ENCODE assay signal across 12 cellular contexts in the genomic region with DNA sequence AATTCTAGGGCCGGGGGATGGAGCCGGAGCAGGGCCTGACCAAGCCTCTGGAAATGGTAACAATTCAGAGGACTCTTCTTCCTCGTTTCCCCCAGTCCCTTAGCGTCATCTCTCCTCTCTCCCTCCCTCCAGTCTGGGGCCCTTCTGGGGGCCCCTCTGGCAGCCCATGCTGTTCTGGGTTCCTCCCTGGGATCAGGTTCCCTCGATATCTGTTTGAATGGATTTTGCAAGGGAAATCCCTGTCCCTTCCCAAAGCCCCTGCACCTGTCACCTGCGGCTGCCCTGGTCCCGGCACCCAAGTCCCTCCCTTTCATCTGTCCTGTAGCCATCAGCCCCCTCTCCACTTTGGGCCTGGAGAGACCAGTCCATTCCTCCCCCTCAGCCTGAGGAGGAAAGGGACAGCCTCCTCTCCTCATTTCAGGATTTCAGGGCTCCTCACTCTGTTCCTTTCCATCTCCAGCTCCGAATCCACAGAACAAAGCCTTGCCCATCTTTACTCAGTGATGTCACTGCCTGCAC. TPM values are rescaled to one million over a fixed set of nuclear protein-coding genes. Genes with fewer than 3 reads are reported as not detected.
DNase-seq lines count a peak whose midpoint lies in the region; ATAC-seq and TF ChIP-seq lines count a peak whose summit lies in the region.
"Had no signal": no experiment of that assay in that cellular context is flagged by ENCODE, and none has a peak within 500 bp of the region (broad histone marks: within the 10 kb centered on the region; RNA-seq: fewer than 3 reads in every experiment).

No MANE protein-coding gene starts in this region.

- no peak overlapping the region for H2AFZ ChIP-seq in neural progenitor cell (replicated peaks)

- H3K27me3 Mint-ChIP-seq in T-helper 2 cell treated with Interferon-gamma antibody and Interleukin-4, amounts not matched to agents 5 μg/mL and 100 μg/mL, for 36 hours (ENCODE audit: low read depth), result peaks cover 30% of the 10 kb centered on the region
- no peaks in the 10 kb centered on the region for H3K27me3 Mint-ChIP-seq in activated naive CD8-positive, alpha-beta T cell treated with anti-CD3 and anti-CD28 coated beads for 36 hours
- peaks cover 25% of the 10 kb centered on the region for H3K27me3 Mint-ChIP-seq in neural progenitor cell (ENCODE audit: insufficient read depth, low read depth)

- H3K36me3 ChIP-seq in KOPT-K1 (ENCODE audit: insufficient read depth, low read length), result no peaks in the 10 kb centered on the region
- H3K36me3 ChIP-seq in neural progenitor cell, result no peaks in the 10 kb centered on the region
- H3K36me3 ChIP-seq: tibial nerve had no signal

- peak overlapping the region; percentile 97 for H3K27ac Mint-ChIP-seq in T-helper 2 cell treated with Interferon-gamma antibody and Interleukin-4, amounts not matched to agents 5 μg/mL and 100 μg/mL, for 36 hours
- peak overlapping the region; percentile 96 for H3K27ac Mint-ChIP-seq in activated naive CD8-positive, alpha-beta T cell treated with anti-CD3 and anti-CD28 coated beads for 36 hours
- H3K27ac Mint-ChIP-seq in neural progenitor cell, result peak overlapping the region; percentile 94

- no peak for ATAC-seq in GM18498 (IDR thresholded peaks at IDR 0.05; ENCODE audit: unreplicated experiment)

- H3K79me2 ChIP-seq in neural progenitor cell (ENCODE audit: low read depth), result no peaks in the 10 kb centered on the region

- no peaks in the 10 kb centered on the region for H3F3A ChIP-seq in neural progenitor cell (ENCODE audit: low read depth)

- no peak overlapping the region for H3K4me2 ChIP-seq in neural progenitor cell

- no peak overlapping the region for H3K4me3 ChIP-seq in neural progenitor cell
- H3K4me3 ChIP-seq: smooth muscle cell had no signal

- DNase-seq in T-helper 2 cell treated with Interferon-gamma antibody and Interleukin-4, amounts not matched to agents 5 μg/mL and 100 μg/mL, for 36 hours (ENCODE audit: low spot score), result no peak
- DNase-seq in T-helper 2 cell (no peak), neural progenitor cell (ENCODE audit: low spot score) (no peak), activated gamma-delta T cell (lab: John Stamatoyannopoulos, UW) (no peak)
- no peak for DNase-seq in activated naive CD8-positive, alpha-beta T cell treated with anti-CD3 and anti-CD28 coated beads for 36 hours
- no peak for DNase-seq in effector CD4-positive, alpha-beta T cell

- no peaks in the 10 kb centered on the region for H4K20me1 ChIP-seq in neural progenitor cell (ENCODE audit: low read depth)

- no peak for TF ChIP-seq CTCF in neural progenitor cell (IDR thresholded peaks at IDR 0.05)

- no peaks in the 10 kb centered on the region for H3K9me3 Mint-ChIP-seq in T-helper 2 cell treated with Interferon-gamma antibody and Interleukin-4, amounts not matched to agents 5 μg/mL and 100 μg/mL, for 36 hours
- H3K9me3 Mint-ChIP-seq in activated naive CD8-positive, alpha-beta T cell treated with anti-CD3 and anti-CD28 coated beads for 36 hours, result no peaks in the 10 kb centered on the region
- no peaks in the 10 kb centered on the region for H3K9me3 Mint-ChIP-seq in neural progenitor cell

- H3K9ac ChIP-seq in neural progenitor cell, result no peak overlapping the region

- no peaks in the 10 kb centered on the region for H3K9me3 ChIP-seq in KOPT-K1 (ENCODE audit: insufficient read depth, low read length, poor library complexity, severe bottlenecking)
- H3K9me3 ChIP-seq in neural progenitor cell (ENCODE audit: low read depth), result no peaks in the 10 kb centered on the region
- H3K9me3 ChIP-seq: tibial nerve had no signal

- H3K27ac ChIP-seq in KOPT-K1 (ENCODE audit: low read depth, low read length, poor library complexity, severe bottlenecking) (peak overlapping the region; percentile 99), neural progenitor cell (no peak overlapping the region)

- peaks cover 14% of the 10 kb centered on the region for H3K4me1 ChIP-seq in neural progenitor cell

- peaks cover 2% of the 10 kb centered on the region for H3K36me3 Mint-ChIP-seq in T-helper 2 cell treated with Interferon-gamma antibody and Interleukin-4, amounts not matched to agents 5 μg/mL and 100 μg/mL, for 36 hours (ENCODE audit: low read depth)
- H3K36me3 Mint-ChIP-seq in activated naive CD8-positive, alpha-beta T cell treated with anti-CD3 and anti-CD28 coated beads for 36 hours, result no peaks in the 10 kb centered on the region
- H3K36me3 Mint-ChIP-seq in neural progenitor cell, result no peaks in the 10 kb centered on the region

- peak overlapping the region; percentile 95 for H3K4me3 Mint-ChIP-seq in T-helper 2 cell treated with Interferon-gamma antibody and Interleukin-4, amounts not matched to agents 5 μg/mL and 100 μg/mL, for 36 hours
- peak overlapping the region; percentile 94 for H3K4me3 Mint-ChIP-seq in activated naive CD8-positive, alpha-beta T cell treated with anti-CD3 and anti-CD28 coated beads for 36 hours
- peak overlapping the region; percentile 51 for H3K4me3 Mint-ChIP-seq in neural progenitor cell

- peaks cover 23% of the 10 kb centered on the region for H3K27me3 ChIP-seq in neural progenitor cell

- H3K4me1 Mint-ChIP-seq in T-helper 2 cell treated with Interferon-gamma antibody and Interleukin-4, amounts not matched to agents 5 μg/mL and 100 μg/mL, for 36 hours (ENCODE audit: low read depth), result peaks cover 37% of the 10 kb centered on the region
- H3K4me1 Mint-ChIP-seq in activated naive CD8-positive, alpha-beta T cell treated with anti-CD3 and anti-CD28 coated beads for 36 hours, result peaks cover 39% of the 10 kb centered on the region
- H3K4me1 Mint-ChIP-seq in neural progenitor cell, result peaks cover 33% of the 10 kb centered on the region

RNA-seq across cellular contexts. Expression of a gene that starts 1.7 kb away (rescaled TPM):
- total RNA-seq in activated naive CD8-positive, alpha-beta T cell treated with anti-CD3 and anti-CD28 coated beads for 36 hours, result 10 to 100 TPM; 40.8 to 43.6 TPM
- 0.56 and 2.1 TPM in 2 replicates for total RNA-seq in neural progenitor cell (ENCODE audit: low replicate concordance)

RNA-seq across cellular contexts. Expression of a gene that starts 14.1 kb away (rescaled TPM):
- total RNA-seq in activated naive CD8-positive, alpha-beta T cell treated with anti-CD3 and anti-CD28 coated beads for 36 hours, result 10 to 100 TPM; 13.5 to 15.5 TPM
- total RNA-seq in neural progenitor cell (ENCODE audit: low replicate concordance), result 11.5 and 18.2 TPM in 2 replicates

RNA-seq across cellular contexts. Expression of a gene that starts 26.5 kb away (rescaled TPM):
- total RNA-seq in activated naive CD8-positive, alpha-beta T cell treated with anti-CD3 and anti-CD28 coated beads for 36 hours, result not detected
- total RNA-seq in neural progenitor cell (ENCODE audit: low replicate concordance), result not detected in 2 replicates
- total RNA-seq: left lobe of liver, smooth muscle cell, tibial nerve had no signal

RNA-seq across cellular contexts. Expression of a gene that starts 31.3 kb away (rescaled TPM):
- under 1 TPM; 0.24 to 0.62 TPM for total RNA-seq in activated naive CD8-positive, alpha-beta T cell treated with anti-CD3 and anti-CD28 coated beads for 36 hours
- total RNA-seq in neural progenitor cell (ENCODE audit: low replicate concordance), result 0.25 TPM in 1 of 2 replicates, not detected in the other

RNA-seq across cellular contexts. Expression of a gene that starts 41.4 kb away (rescaled TPM):
- total RNA-seq in activated naive CD8-positive, alpha-beta T cell treated with anti-CD3 and anti-CD28 coated beads for 36 hours, result not detected
- total RNA-seq in neural progenitor cell (ENCODE audit: low replicate concordance), result not detected in 2 replicates
- total RNA-seq: A673, left lobe of liver, smooth muscle cell, tibial nerve had no signal

Comparison
In these comparisons a context has a peak if more than half of its experiments do, and no peak if none do; other contexts are left out.
1. RNA of a gene that starts 1.7 kb away (total RNA-seq): 40.8 to 43.6 TPM in activated naive CD8-positive, alpha-beta T cell treated with anti-CD3 and anti-CD28 coated beads for 36 hours; 0.56 to 2.1 TPM in neural progenitor cell; every median in the first group is over 10 times any median in the second.
2. Peak in every context shown above with its lines, with median percentiles within 50 percentile points of each other: H3K27ac Mint-ChIP-seq and H3K4me3 Mint-ChIP-seq.